ENCODE assay signal across 27 cellular contexts in the genomic region with DNA sequence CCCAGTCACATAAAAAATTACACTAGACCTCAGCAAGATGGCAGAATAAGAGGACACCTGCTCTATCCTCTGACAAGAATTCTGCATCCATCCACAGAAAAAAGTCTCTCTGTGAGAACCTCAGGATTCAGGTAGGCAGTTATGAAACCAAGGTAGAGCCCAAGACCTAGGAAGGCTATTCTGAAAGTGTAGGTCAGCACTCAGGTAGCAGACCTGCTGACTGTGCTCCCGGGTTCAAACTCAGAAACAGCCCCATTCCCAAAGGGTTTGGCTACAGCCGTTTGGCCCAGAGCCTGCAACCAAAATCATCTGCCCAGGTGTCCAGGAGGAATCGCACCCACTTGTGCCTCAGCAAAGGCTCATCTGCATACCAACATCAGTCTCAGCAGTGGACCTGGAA.
"Had no signal": no experiment of that assay in that cellular context is flagged by ENCODE, and none has a peak within 500 bp of the region (broad histone marks: within the 10 kb centered on the region; RNA-seq: fewer than 3 reads in every experiment).

No MANE protein-coding gene starts in this region.

- H3K27ac ChIP-seq: esophagus squamous epithelium, gastrocnemius medialis, left ventricle myocardium inferior, pancreas, psoas muscle, right atrium auricular region, testis had no signal

- H3K27me3 Mint-ChIP-seq: activated naive CD8-positive, alpha-beta T cell treated with anti-CD3 and anti-CD28 coated beads, Interleukin-2, amount 10 ng/mL, durations not matched to agents 7 days and 5 days; natural killer cell treated with Interleukin-12 subunit alpha and Interleukin-12 subunit beta and Interleukin-15 and Interleukin-18, amount 100 ng/mL, for 72 hours; type B pancreatic cell had no signal

- H3K9me3 ChIP-seq: esophagus squamous epithelium, gastrocnemius medialis, left ventricle myocardium inferior, pancreas, psoas muscle, right atrium auricular region, testis had no signal

- H3K27ac Mint-ChIP-seq: activated naive CD4-positive, alpha-beta T cell treated with anti-CD3 and anti-CD28 coated beads for 36 hours; activated naive CD8-positive, alpha-beta T cell treated with anti-CD3 and anti-CD28 coated beads, Interleukin-2, amount 10 ng/mL, durations not matched to agents 7 days and 5 days; endodermal cell; mesothelial cell of epicardium; type B pancreatic cell had no signal

- H3K36me3 ChIP-seq: esophagus squamous epithelium, gastrocnemius medialis, left ventricle myocardium inferior, pancreas, right atrium auricular region, spleen had no signal

- H3K4me1 ChIP-seq: esophagus squamous epithelium, pancreas, testis had no signal

- FAIRE-seq: bronchial epithelial cell, pancreas had no signal

- DNase-seq: activated CD4-positive, alpha-beta T cell treated with anti-CD3 and anti-CD28 coated beads for 4 hours; activated CD4-positive, alpha-beta T cell treated with anti-CD3 and anti-CD28 coated beads, Interleukin-2, amount 50 U/mL, for 48 hours; activated CD4-positive, CD25-positive, alpha-beta regulatory T cell; activated effector memory CD4-positive, alpha-beta T cell treated with Interleukin-2 at 50 U/mL for 16 hours; activated naive CD4-positive, alpha-beta T cell treated with anti-CD3 and anti-CD28 coated beads for 36 hours; activated naive CD8-positive, alpha-beta T cell treated with anti-CD3 and anti-CD28 coated beads, Interleukin-2, amount 10 ng/mL, durations not matched to agents 7 days and 5 days; activated T-cell treated with anti-CD3 and anti-CD28 coated beads, Interleukin-2, amount 50 U/mL, for 72 hours; amniotic stem cell; cortex of kidney; endodermal cell; esophagus squamous epithelium; gastrocnemius medialis; hippocampal formation; kidney glomerular epithelial cell; left ventricle myocardium inferior; pancreas; psoas muscle; spleen; stimulated activated CD4-positive, alpha-beta T cell treated with anti-CD3 and anti-CD28 coated beads, Interleukin-4, amount 100 ng/mL, for 1 hour; stimulated activated naive CD4-positive, alpha-beta T cell; T1000; testis had no signal

- ATAC-seq: activated T-cell treated with anti-CD3 and anti-CD28 coated beads, Interleukin-2, amount 50 U/mL, for 72 hours; gastrocnemius medialis; natural killer cell treated with Interleukin-12 subunit alpha and Interleukin-12 subunit beta and Interleukin-15 and Interleukin-18, amount 100 ng/mL, for 72 hours; psoas muscle had no signal

- H3K27me3 ChIP-seq: esophagus squamous epithelium, gastrocnemius medialis, pancreas, right atrium auricular region, spleen, testis had no signal

- H3K4me3 Mint-ChIP-seq: activated naive CD4-positive, alpha-beta T cell treated with anti-CD3 and anti-CD28 coated beads for 36 hours; activated naive CD8-positive, alpha-beta T cell treated with anti-CD3 and anti-CD28 coated beads, Interleukin-2, amount 10 ng/mL, durations not matched to agents 7 days and 5 days; activated T-cell treated with anti-CD3 and anti-CD28 coated beads, Interleukin-2, amount 50 U/mL, for 72 hours; endodermal cell; mesothelial cell of epicardium; natural killer cell treated with Interleukin-12 subunit alpha and Interleukin-12 subunit beta and Interleukin-15 and Interleukin-18, amount 100 ng/mL, for 72 hours; type B pancreatic cell had no signal

- H3K4me1 Mint-ChIP-seq: endodermal cell, mesothelial cell of epicardium had no signal

- H3K9me3 Mint-ChIP-seq: natural killer cell treated with Interleukin-12 subunit alpha and Interleukin-12 subunit beta and Interleukin-15 and Interleukin-18, amount 100 ng/mL, for 72 hours had no signal

- H3K4me3 ChIP-seq: esophagus squamous epithelium, gastrocnemius medialis, left ventricle myocardium inferior, pancreas, psoas muscle, right atrium auricular region, spleen, testis had no signal
